ENCODE assay signal across 1 cellular context in genomic region chr2:118249531-118249930, GRCh38.
TF ChIP-seq lines count a peak whose summit lies in the region.

No MANE protein-coding gene starts in this region.

TF ChIP-seq in GM12878, 131 proteins besides CTCF, POLR2A, EP300 and RAD21 (continued from another document):
- TF ChIP-seq SKIL (IDR thresholded peaks at IDR 0.05; ENCODE audit: low read depth, poor library complexity, severe bottlenecking) (no peak), POLR2AphosphoS5 (IDR thresholded peaks at IDR 0.05; ENCODE audit: low read length) (no peak), NR2F1 (conservative IDR thresholded peaks at IDR 0.05) (peak; percentile 86), SMC3 (IDR thresholded peaks at IDR 0.05; ENCODE audit: borderline replicate concordance, low read length) (no peak), EZH2 (IDR thresholded peaks at IDR 0.05; ENCODE audit: borderline replicate concordance, control insufficient read depth, low read depth, low read length) (no peak), ATF2 (IDR thresholded peaks at IDR 0.05; ENCODE audit: low read length) (peak; percentile 65), ZNF622 (IDR thresholded peaks at IDR 0.05) (no peak), IRF5 (IDR thresholded peaks at IDR 0.05; ENCODE audit: borderline replicate concordance) (no peak), NR2C1 (IDR thresholded peaks at IDR 0.05) (no peak)
